In genomic region chr2:65479528-65479927, GRCh38 we compare ENCODE assay signal across 1 cellular context.
TF ChIP-seq lines count a peak whose summit lies in the region.

No MANE protein-coding gene starts in this region.

TF ChIP-seq in GM23338, 12 proteins besides CTCF, POLR2A, EP300 and RAD21 (continued from another document):
- no peak for TF ChIP-seq REST (IDR thresholded peaks at IDR 0.05; ENCODE audit: unreplicated experiment)
TF ChIP-seq in GM23338: peak in this region for 0.
